ENCODE assay signal across 2 cellular contexts in genomic region chr17:14011740-14012405, GRCh38.
TF ChIP-seq lines count a peak whose summit lies in the region.

No MANE protein-coding gene starts in this region.

TF ChIP-seq in liver, 16 proteins besides CTCF, POLR2A, EP300 and RAD21 (continued from another document):
- no peak for TF ChIP-seq REST (IDR thresholded peaks at IDR 0.05)
- no peak for TF ChIP-seq NR2F2 (IDR thresholded peaks at IDR 0.05)
- TF ChIP-seq FOXA1 (IDR thresholded peaks at IDR 0.05): no peak
- peak; percentile 58 for TF ChIP-seq YY1 (IDR thresholded peaks at IDR 0.05)
- peak in 1 of 2 donors; percentile 8 for TF ChIP-seq JUND (IDR thresholded peaks at IDR 0.05)
- TF ChIP-seq MAX (IDR thresholded peaks at IDR 0.05): peak; percentile 27
- peak; percentile 33 for TF ChIP-seq FOXA2 (IDR thresholded peaks at IDR 0.05)
- TF ChIP-seq GABPA (IDR thresholded peaks at IDR 0.05 in 1 of 2, conservative IDR thresholded peaks at IDR 0.05 in 1 of 2): no peak
- peak; percentile 29 for TF ChIP-seq SP1 (IDR thresholded peaks at IDR 0.05)
- peak in 1 of 2 donors; percentile 41 for TF ChIP-seq HNF4A (conservative IDR thresholded peaks at IDR 0.05)
- peak in 1 of 2 donors; percentile 33 for TF ChIP-seq RXRA (IDR thresholded peaks at IDR 0.05)

TF ChIP-seq in HepG2, 621 proteins besides CTCF, POLR2A, EP300 and RAD21 (continued from another document):
- TF ChIP-seq PBX3 (CRISPR knock-in tag; IDR thresholded peaks at IDR 0.05; ENCODE audit: borderline replicate concordance) (no peak), RELA (CRISPR knock-in tag; IDR thresholded peaks at IDR 0.05) (no peak), ZFP62 (CRISPR knock-in tag; IDR thresholded peaks at IDR 0.05) (no peak)
